ENCODE assay signal across 1 cellular context in the genomic region with DNA sequence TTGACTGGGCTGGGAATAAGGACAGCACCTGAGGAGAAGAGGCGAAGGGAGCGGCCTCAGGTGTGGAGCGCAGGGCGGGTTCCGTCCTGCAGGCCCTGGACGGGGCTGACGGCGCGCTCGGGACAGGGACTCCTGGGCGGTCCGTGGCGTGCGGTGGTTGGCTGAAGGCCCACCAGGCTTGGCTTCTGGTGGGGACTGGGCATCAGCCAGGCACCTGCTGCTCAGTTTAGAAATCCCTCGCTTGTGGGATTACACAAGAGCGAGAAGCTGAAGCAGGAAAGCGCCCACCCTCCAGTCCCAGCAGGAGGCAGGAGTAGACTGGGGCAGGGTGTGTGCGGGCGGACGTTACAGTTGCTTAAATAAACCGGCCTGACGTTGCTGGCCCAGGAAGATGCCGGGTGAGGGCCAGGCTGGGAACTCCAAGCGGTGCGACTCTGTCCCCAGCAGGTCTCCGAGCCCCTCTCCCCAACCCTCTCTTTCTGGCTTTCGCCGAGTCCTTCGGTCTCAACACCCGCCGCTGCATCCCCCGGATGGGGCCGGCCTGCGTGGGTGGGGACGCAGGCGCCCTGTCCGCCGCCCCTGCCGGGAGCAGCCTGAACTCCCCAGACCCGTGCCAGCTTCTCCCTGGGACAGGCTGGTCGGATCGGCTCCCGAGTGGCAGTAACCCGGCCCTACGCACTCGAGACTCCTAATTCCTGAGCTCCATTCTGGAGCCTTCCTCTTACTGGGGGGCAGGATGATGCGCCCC.
A peak's percentile ranks its signal among the peaks of the same experiment; 100 is the strongest.
TF ChIP-seq lines count a peak whose summit lies in the region.

No MANE protein-coding gene starts in this region.

TF ChIP-seq in PFSK-1, 5 proteins besides CTCF, POLR2A, EP300 and RAD21 (continued from another document):
- TF ChIP-seq, protein P1, sequence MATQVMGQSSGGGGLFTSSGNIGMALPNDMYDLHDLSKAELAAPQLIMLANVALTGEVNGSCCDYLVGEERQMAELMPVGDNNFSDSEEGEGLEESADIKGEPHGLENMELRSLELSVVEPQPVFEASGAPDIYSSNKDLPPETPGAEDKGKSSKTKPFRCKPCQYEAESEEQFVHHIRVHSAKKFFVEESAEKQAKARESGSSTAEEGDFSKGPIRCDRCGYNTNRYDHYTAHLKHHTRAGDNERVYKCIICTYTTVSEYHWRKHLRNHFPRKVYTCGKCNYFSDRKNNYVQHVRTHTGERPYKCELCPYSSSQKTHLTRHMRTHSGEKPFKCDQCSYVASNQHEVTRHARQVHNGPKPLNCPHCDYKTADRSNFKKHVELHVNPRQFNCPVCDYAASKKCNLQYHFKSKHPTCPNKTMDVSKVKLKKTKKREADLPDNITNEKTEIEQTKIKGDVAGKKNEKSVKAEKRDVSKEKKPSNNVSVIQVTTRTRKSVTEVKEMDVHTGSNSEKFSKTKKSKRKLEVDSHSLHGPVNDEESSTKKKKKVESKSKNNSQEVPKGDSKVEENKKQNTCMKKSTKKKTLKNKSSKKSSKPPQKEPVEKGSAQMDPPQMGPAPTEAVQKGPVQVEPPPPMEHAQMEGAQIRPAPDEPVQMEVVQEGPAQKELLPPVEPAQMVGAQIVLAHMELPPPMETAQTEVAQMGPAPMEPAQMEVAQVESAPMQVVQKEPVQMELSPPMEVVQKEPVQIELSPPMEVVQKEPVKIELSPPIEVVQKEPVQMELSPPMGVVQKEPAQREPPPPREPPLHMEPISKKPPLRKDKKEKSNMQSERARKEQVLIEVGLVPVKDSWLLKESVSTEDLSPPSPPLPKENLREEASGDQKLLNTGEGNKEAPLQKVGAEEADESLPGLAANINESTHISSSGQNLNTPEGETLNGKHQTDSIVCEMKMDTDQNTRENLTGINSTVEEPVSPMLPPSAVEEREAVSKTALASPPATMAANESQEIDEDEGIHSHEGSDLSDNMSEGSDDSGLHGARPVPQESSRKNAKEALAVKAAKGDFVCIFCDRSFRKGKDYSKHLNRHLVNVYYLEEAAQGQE (IDR thresholded peaks at IDR 0.05; ENCODE audit: insufficient read depth in 1 of 2, low read depth in 2 of 2, low read length in 2 of 2): 0 out of 4 replicates have a peak, but pooled peaks of 1 of the 2 experiments have one; percentile 18
